In genomic region chr5:154663424-154663823, GRCh38 we compare ENCODE assay signal across 7 cellular contexts.
"Had no signal": no experiment of that assay in that cellular context is flagged by ENCODE, and none has a peak within 500 bp of the region (broad histone marks: within the 10 kb centered on the region; RNA-seq: fewer than 3 reads in every experiment).

No MANE protein-coding gene starts in this region.

- FAIRE-seq: H1, H54, HTR-8/SVneo had no signal

- H3K4me1 Mint-ChIP-seq: GM23338 had no signal

- DNase-seq: H9, HCEC 1CT had no signal

- H3K4me3 ChIP-seq: GM23338 had no signal

- H2AFZ ChIP-seq: GM23338 had no signal

- H3K4me2 ChIP-seq: GM23338 had no signal

- H3K27me3 Mint-ChIP-seq: IgD-negative memory B cell had no signal

- H3K4me3 Mint-ChIP-seq: GM23338, H9 had no signal
